ENCODE assay signal across 1 cellular context in genomic region chr13:44816701-44817684, GRCh38.
TF ChIP-seq lines count a peak whose summit lies in the region.

No MANE protein-coding gene starts in this region.

TF ChIP-seq in H1, 55 proteins besides CTCF, POLR2A, EP300 and RAD21 (continued from another document):
- TF ChIP-seq CHD7 (IDR thresholded peaks at IDR 0.05; ENCODE audit: insufficient replicate concordance, low read length) (no peak), TEAD4 (IDR thresholded peaks at IDR 0.05; ENCODE audit: low read depth, low read length) (no peak), ASH2L (IDR thresholded peaks at IDR 0.05; ENCODE audit: low read length) (no peak), TCF12 (IDR thresholded peaks at IDR 0.05; ENCODE audit: low read depth, low read length) (no peak), E2F6 (IDR thresholded peaks at IDR 0.05) (no peak), NANOG (IDR thresholded peaks at IDR 0.05; ENCODE audit: insufficient read depth, low read depth, low read length, poor library complexity, severe bottlenecking) (no peak)
TF ChIP-seq in H1: peak in this region for 0.
